24 cellular contexts compared by ENCODE assay signal in the genomic region with DNA sequence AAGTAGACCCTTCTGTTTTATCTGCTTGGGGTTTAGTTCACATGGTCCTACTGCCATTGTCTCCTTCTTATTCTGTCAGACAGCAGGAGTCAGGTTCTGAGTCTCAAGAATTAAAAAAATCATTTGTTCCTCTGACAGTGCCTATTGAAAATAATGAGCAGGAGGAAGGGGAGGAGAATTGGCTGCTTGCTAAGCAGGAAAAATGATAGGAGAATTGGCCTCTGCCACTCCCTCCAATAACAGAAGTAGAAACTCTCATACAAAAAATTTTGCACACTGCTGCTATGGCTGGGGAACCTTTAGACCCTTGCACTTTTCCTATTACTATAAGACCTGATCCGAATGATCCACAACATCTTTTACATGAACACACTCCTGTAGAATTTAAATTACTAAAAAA. TPM values are rescaled to one million over a fixed set of nuclear protein-coding genes. Genes with fewer than 3 reads are reported as not detected.
"Had no signal": no experiment of that assay in that cellular context is flagged by ENCODE, and none has a peak within 500 bp of the region (broad histone marks: within the 10 kb centered on the region; RNA-seq: fewer than 3 reads in every experiment).

No MANE protein-coding gene starts in this region.

- H3K27ac Mint-ChIP-seq: activated CD8-positive, alpha-beta T cell treated with anti-CD3 and anti-CD28 coated beads, Interleukin-2, amount 10 ng/mL, durations not matched to agents 7 days and 5 days; activated naive CD8-positive, alpha-beta T cell treated with anti-CD3 and anti-CD28 coated beads, Interleukin-2, amount 10 ng/mL, durations not matched to agents 7 days and 5 days; T-helper 1 cell treated with Interleukin-12 subunit alpha and Interleukin-12 subunit beta and Interleukin-4 antibody, amounts not matched to agents 30 μg/mL and 1 μg/mL, for 36 hours had no signal

- H3K9me3 ChIP-seq: adrenal gland, Peyer's patch had no signal

- H3K9me3 Mint-ChIP-seq: activated naive CD8-positive, alpha-beta T cell treated with anti-CD3 and anti-CD28 coated beads, Interleukin-2, amount 10 ng/mL, durations not matched to agents 7 days and 5 days; central memory CD8-positive, alpha-beta T cell; T-helper 1 cell treated with Interleukin-12 subunit alpha and Interleukin-12 subunit beta and Interleukin-4 antibody, amounts not matched to agents 30 μg/mL and 1 μg/mL, for 36 hours had no signal

- ATAC-seq: activated CD4-positive, CD25-positive, alpha-beta regulatory T cell treated with anti-CD3 and anti-CD28 coated beads, Interleukin-2, amount 50 U/mL, for 24 hours; activated CD8-positive, alpha-beta T cell treated with anti-CD3 and anti-CD28 coated beads, Interleukin-2, amount 10 ng/mL, durations not matched to agents 7 days and 5 days had no signal

- H3K36me3 Mint-ChIP-seq: activated naive CD8-positive, alpha-beta T cell treated with anti-CD3 and anti-CD28 coated beads, Interleukin-2, amount 10 ng/mL, durations not matched to agents 7 days and 5 days had no signal

- H3K27ac ChIP-seq: adrenal gland, Peyer's patch, RWPE1 had no signal

- H3K4me1 Mint-ChIP-seq: activated naive CD8-positive, alpha-beta T cell treated with anti-CD3 and anti-CD28 coated beads, Interleukin-2, amount 10 ng/mL, durations not matched to agents 7 days and 5 days; central memory CD8-positive, alpha-beta T cell had no signal

- H3K4me1 ChIP-seq: adrenal gland, Peyer's patch had no signal

- H3K4me3 ChIP-seq: adrenal gland, Peyer's patch had no signal

- H3K36me3 ChIP-seq: adrenal gland, Peyer's patch had no signal

- H3K4me3 Mint-ChIP-seq: activated CD8-positive, alpha-beta T cell treated with anti-CD3 and anti-CD28 coated beads, Interleukin-2, amount 10 ng/mL, durations not matched to agents 7 days and 5 days; activated naive CD8-positive, alpha-beta T cell treated with anti-CD3 and anti-CD28 coated beads, Interleukin-2, amount 10 ng/mL, durations not matched to agents 7 days and 5 days; central memory CD8-positive, alpha-beta T cell; T-helper 1 cell treated with Interleukin-12 subunit alpha and Interleukin-12 subunit beta and Interleukin-4 antibody, amounts not matched to agents 30 μg/mL and 1 μg/mL, for 36 hours had no signal

- H3K27me3 ChIP-seq: adrenal gland, Peyer's patch had no signal

- DNase-seq: activated CD4-positive, alpha-beta T cell treated with anti-CD3 and anti-CD28 coated beads for 4 hours; activated CD8-positive, alpha-beta memory T cell treated with anti-CD3 and anti-CD28 coated beads, Interleukin-2, amount 50 U/mL, for 48 hours; activated CD8-positive, alpha-beta T cell treated with anti-CD3 and anti-CD28 coated beads, Interleukin-2, amount 10 ng/mL, durations not matched to agents 7 days and 5 days; activated naive CD4-positive, alpha-beta T cell treated with anti-CD3 and anti-CD28 coated beads, Interleukin-2, amount 50 U/mL, for 16 hours; activated naive CD8-positive, alpha-beta T cell treated with anti-CD3 and anti-CD28 coated beads, Interleukin-2, amount 10 ng/mL, durations not matched to agents 7 days and 5 days; activated T-cell treated with anti-CD3 and anti-CD28 coated beads, Interleukin-2, amount 50 U/mL, for 1 hour; adrenal gland; anterior cingulate cortex; Karpas-422; MM.1S; NCI-H1105; NCI-H1436; NCI-H1694 treated with DMSO at 0.1 percent for 48 hours; NCI-H2029 treated with DMSO at 0.1 percent for 48 hours; NCI-H510A treated with DMSO at 0.1 percent for 48 hours; NCI-H69; NK-92 treated with Interleukin-12 subunit alpha and Interleukin-12 subunit beta, amount 100 ng/mL, for 24 hours; Peyer's patch; SHP77 had no signal

RNA-seq across cellular contexts. Expression of gene OR13A1, which starts 35.7 kb away (rescaled TPM):
- total RNA-seq: activated CD8-positive, alpha-beta T cell treated with anti-CD3 and anti-CD28 coated beads, Interleukin-2, amount 10 ng/mL, durations not matched to agents 7 days and 5 days; Peyer's patch; SK-MEL-5 had no signal
